In genomic region chr20:43456809-43457639, GRCh38 we compare ENCODE assay signal across 1 cellular context.
TF ChIP-seq lines count a peak whose summit lies in the region.

No MANE protein-coding gene starts in this region.

TF ChIP-seq in HepG2, 621 proteins besides CTCF, POLR2A, EP300 and RAD21 (continued from another document and continues in another):
- TF ChIP-seq RERE (CRISPR knock-in tag; IDR thresholded peaks at IDR 0.05; ENCODE audit: low read depth) = no peak
- no peak for TF ChIP-seq ZNF329 (CRISPR knock-in tag; IDR thresholded peaks at IDR 0.05; ENCODE audit: low read depth)
- no peak for TF ChIP-seq ZNF773 (CRISPR knock-in tag; IDR thresholded peaks at IDR 0.05; ENCODE audit: borderline replicate concordance)
- no peak for TF ChIP-seq TFAP4 (IDR thresholded peaks at IDR 0.05; ENCODE audit: borderline replicate concordance, low read depth)
- TF ChIP-seq HMG20B (CRISPR knock-in tag; conservative IDR thresholded peaks at IDR 0.05) = peak; percentile 20; the same call in 1 of the 2 replicates
- no peak for TF ChIP-seq ZNF441 (CRISPR knock-in tag; IDR thresholded peaks at IDR 0.05; ENCODE audit: borderline replicate concordance)
- TF ChIP-seq FOXO1 (CRISPR knock-in tag; IDR thresholded peaks at IDR 0.05) = 0 out of 2 replicates have a peak, but pooled peaks have one; percentile 32
- TF ChIP-seq PATZ1 (CRISPR knock-in tag; IDR thresholded peaks at IDR 0.05) = no peak
- no peak for TF ChIP-seq BRF2 (CRISPR knock-in tag; IDR thresholded peaks at IDR 0.05)
- TF ChIP-seq GTF2F1 (IDR thresholded peaks at IDR 0.05; ENCODE audit: low read length) = no peak
- TF ChIP-seq EED (CRISPR knock-in tag; IDR thresholded peaks at IDR 0.05) = no peak
- peak; percentile 49; the same call in 1 of the 2 replicates for TF ChIP-seq TARDBP (CRISPR knock-in tag; IDR thresholded peaks at IDR 0.05)
- no peak for TF ChIP-seq ZBTB26 (CRISPR knock-in tag; IDR thresholded peaks at IDR 0.05; ENCODE audit: borderline replicate concordance)
- TF ChIP-seq FOXJ3 (CRISPR knock-in tag; IDR thresholded peaks at IDR 0.05; ENCODE audit: borderline replicate concordance) = peak; percentile 20; the same call in 1 of the 2 replicates
- no peak for TF ChIP-seq GFI1 (CRISPR knock-in tag; IDR thresholded peaks at IDR 0.05; ENCODE audit: borderline replicate concordance)
- no peak for TF ChIP-seq MAZ (IDR thresholded peaks at IDR 0.05; ENCODE audit: borderline replicate concordance, low read depth, low read length)
- no peak for TF ChIP-seq MAZ (CRISPR knock-in tag; IDR thresholded peaks at IDR 0.05; ENCODE audit: low read depth)
- no peak for TF ChIP-seq KLF6 (CRISPR knock-in tag; IDR thresholded peaks at IDR 0.05)
- no peak for TF ChIP-seq RARG (CRISPR knock-in tag; IDR thresholded peaks at IDR 0.05; ENCODE audit: low read depth)
- peak; percentile 91 for TF ChIP-seq TBP (CRISPR knock-in tag; IDR thresholded peaks at IDR 0.05)
- no peak for TF ChIP-seq GATAD2A (CRISPR knock-in tag; IDR thresholded peaks at IDR 0.05)
- TF ChIP-seq YEATS4 (CRISPR knock-in tag; IDR thresholded peaks at IDR 0.05; ENCODE audit: borderline replicate concordance) = no peak
- TF ChIP-seq SP5 (CRISPR knock-in tag; IDR thresholded peaks at IDR 0.05; ENCODE audit: borderline replicate concordance, low read depth) = peak; percentile 10; the same call in 1 of the 2 replicates
- TF ChIP-seq NFE2 (CRISPR knock-in tag; IDR thresholded peaks at IDR 0.05) = no peak
- no peak for TF ChIP-seq ATF4 (CRISPR knock-in tag; IDR thresholded peaks at IDR 0.05)
- no peak for TF ChIP-seq ZBTB3 (CRISPR knock-in tag; IDR thresholded peaks at IDR 0.05; ENCODE audit: borderline replicate concordance, low read depth)
- TF ChIP-seq ZBTB7B (CRISPR knock-in tag; IDR thresholded peaks at IDR 0.05) = peak; percentile 26; the same call in 1 of the 2 replicates
- TF ChIP-seq ZNF547 (CRISPR knock-in tag; IDR thresholded peaks at IDR 0.05) = no peak
- no peak for TF ChIP-seq HNRNPUL1 (IDR thresholded peaks at IDR 0.05; ENCODE audit: low read depth, low read length)
- no peak for TF ChIP-seq TSC22D2 (CRISPR knock-in tag; IDR thresholded peaks at IDR 0.05; ENCODE audit: borderline replicate concordance)
- TF ChIP-seq ZFX (CRISPR knock-in tag; IDR thresholded peaks at IDR 0.05; ENCODE audit: low read depth) = no peak
- TF ChIP-seq ARID4A (CRISPR knock-in tag; IDR thresholded peaks at IDR 0.05; ENCODE audit: borderline replicate concordance) = 0 out of 2 replicates have a peak, but pooled peaks have one; percentile 44
- TF ChIP-seq ZNF274 (CRISPR knock-in tag; IDR thresholded peaks at IDR 0.05) = peak; percentile 34; the same call in 1 of the 2 replicates
- 0 out of 2 replicates have a peak, but pooled peaks have one; percentile 47 for TF ChIP-seq CHD4 (IDR thresholded peaks at IDR 0.05; ENCODE audit: borderline replicate concordance, low read length)
- TF ChIP-seq KLF13 (CRISPR knock-in tag; IDR thresholded peaks at IDR 0.05) = peak; percentile 37; the same call in 1 of the 2 replicates
- no peak for TF ChIP-seq MEF2D (CRISPR knock-in tag; IDR thresholded peaks at IDR 0.05)
- 0 out of 2 replicates have a peak, but pooled peaks have one; percentile 11 for TF ChIP-seq RNF2 (conservative IDR thresholded peaks at IDR 0.05; ENCODE audit: low read depth)
- TF ChIP-seq PHF8 (CRISPR knock-in tag; IDR thresholded peaks at IDR 0.05) = no peak
- TF ChIP-seq ZNF232 (CRISPR knock-in tag; IDR thresholded peaks at IDR 0.05; ENCODE audit: borderline replicate concordance) = no peak
- TF ChIP-seq FOXO4 (CRISPR knock-in tag; conservative IDR thresholded peaks at IDR 0.05) = peak; percentile 94; the same call in 1 of the 2 replicates
- TF ChIP-seq ZFAT (CRISPR knock-in tag; conservative IDR thresholded peaks at IDR 0.05) = 0 out of 2 replicates have a peak, but pooled peaks have one; percentile 66
- TF ChIP-seq FLYWCH1 (CRISPR knock-in tag; IDR thresholded peaks at IDR 0.05) = no peak
- TF ChIP-seq REXO4 (CRISPR knock-in tag; IDR thresholded peaks at IDR 0.05; ENCODE audit: borderline replicate concordance) = no peak
- no peak for TF ChIP-seq ZSCAN31 (CRISPR knock-in tag; IDR thresholded peaks at IDR 0.05; ENCODE audit: low read depth)
- TF ChIP-seq RBM22 (optimal IDR thresholded peaks at IDR 0.05; ENCODE audit: low read length) = no peak
- no peak for TF ChIP-seq TBX2 (CRISPR knock-in tag; IDR thresholded peaks at IDR 0.05; ENCODE audit: borderline replicate concordance)
- no peak for TF ChIP-seq ZNF224 (CRISPR knock-in tag; IDR thresholded peaks at IDR 0.05)
